ENCODE assay signal across 8 cellular contexts in the genomic region with DNA sequence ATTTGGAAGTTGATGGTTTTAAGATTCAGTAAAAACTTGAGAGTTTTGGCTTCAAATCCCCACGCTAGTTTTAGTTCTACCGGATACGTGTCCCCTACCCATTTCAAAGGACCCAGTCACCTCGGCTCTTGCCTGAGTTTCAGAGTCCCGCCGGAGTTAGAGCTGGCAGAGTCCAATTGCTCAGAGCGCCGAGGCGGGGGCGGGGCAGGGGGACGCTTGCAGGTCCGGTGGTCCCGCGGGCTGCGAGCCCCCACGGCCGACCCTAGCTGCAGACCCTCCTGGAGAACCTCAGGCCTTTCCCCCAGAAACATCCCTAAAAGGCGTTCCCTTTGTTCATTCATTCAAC. TPM values are rescaled to one million over a fixed set of nuclear protein-coding genes. Genes with fewer than 3 reads are reported as not detected.
DNase-seq lines count a peak whose midpoint lies in the region; ATAC-seq and TF ChIP-seq lines count a peak whose summit lies in the region.

No MANE protein-coding gene starts in this region.

- H3K4ac ChIP-seq in mesendoderm (ENCODE audit: low read depth, low read length): peak overlapping the region; percentile 37

- H3K9ac ChIP-seq in duodenal mucosa (ENCODE audit: low read depth in 1 of 2, low read length in 2 of 2) (peak overlapping the region; percentile 93 to 97), mesendoderm (ENCODE audit: low read length) (peak overlapping the region; percentile 79)

- POLR2A ChIA-PET in CD4-positive, alpha-beta T cell (lab: Charles Lee): interaction anchor here (1.6 to 3.6 kb wide), 2 partner anchors 99 to 180 kb away, joined by 3 to 36 read pairs; a partner anchor contains a TSS

- no peak for TF ChIP-seq CTCF in CD4-positive, alpha-beta T cell (IDR thresholded peaks at IDR 0.05)

- DNase-seq in CD4-positive, alpha-beta T cell: peak in 9 of 10 experiments; percentile 5 to 39 (median 7)
- peak; percentile 10 for DNase-seq in activated CD4-positive, alpha-beta T cell treated with anti-CD3 and anti-CD28 coated beads for 1 hour
- DNase-seq in mesendoderm: peak; percentile 85
- DNase-seq in stimulated activated CD8-positive, alpha-beta memory T cell treated with anti-CD3 and anti-CD28 coated beads, Interleukin-4, amount 100 ng/mL, for 48 hours: peak; percentile 69
- no peak for DNase-seq in DMS114 treated with DMSO at 0.1 percent for 48 hours (lab: John Stamatoyannopoulos, UW; ENCODE audit: unreplicated experiment)

- H3K4me3 ChIP-seq in duodenal mucosa (ENCODE audit: low read depth in 1 of 2, low read length in 2 of 2) (peak overlapping the region; percentile 96 to 97), mesendoderm (ENCODE audit: low read length) (peak overlapping the region; percentile 57)

- H3K4me1 Mint-ChIP-seq in CD4-positive, alpha-beta T cell (ENCODE audit: low read depth): peaks cover 44% of the 10 kb centered on the region

- H3K9me3 ChIP-seq in CD4-positive, alpha-beta T cell (ENCODE audit: control insufficient read depth, low read length): no peaks in the 10 kb centered on the region
- no peaks in the 10 kb centered on the region for H3K9me3 ChIP-seq in KOPT-K1 (ENCODE audit: insufficient read depth, low read length, poor library complexity, severe bottlenecking)
- H3K9me3 ChIP-seq in duodenal mucosa (ENCODE audit: control insufficient read depth in 1 of 2, low read length in 2 of 2): no peaks in the 10 kb centered on the region

- CTCF ChIA-PET in CD4-positive, alpha-beta T cell (lab: Charles Lee): interaction anchor here (1.0 to 1.2 kb wide), 2 partner anchors 10 to 99 kb away, joined by 3 to 6 read pairs; no protein-coding TSS in a partner anchor

- H3K36me3 Mint-ChIP-seq in CD4-positive, alpha-beta T cell (ENCODE audit: low read depth): peaks cover 26% of the 10 kb centered on the region

- WGBS in mesendoderm (ENCODE audit: extremely low coverage, insufficient coverage, low lambda C conversion rate): no CpG with 5 or more reads among the region's 18 CpGs

- no peaks in the 10 kb centered on the region for H3K79me2 ChIP-seq in mesendoderm (ENCODE audit: control insufficient read depth, insufficient read depth, low read length)

- H3K18ac ChIP-seq in mesendoderm (ENCODE audit: low read length): peak overlapping the region; percentile 89

- H3K4me1 ChIP-seq in duodenal mucosa (ENCODE audit: control insufficient read depth in 1 of 2, insufficient read depth in 2 of 2, low read length in 2 of 2) (peaks cover 16 to 17% of the 10 kb centered on the region in 2 donors), mesendoderm (ENCODE audit: control insufficient read depth, low read depth, low read length) (no peaks in the 10 kb centered on the region)

- peak overlapping the region; percentile 9 for H3K4me2 ChIP-seq in mesendoderm (ENCODE audit: low read length)

- H3K36me3 ChIP-seq in KOPT-K1 (ENCODE audit: insufficient read depth, low read length) (peaks cover 21% of the 10 kb centered on the region), duodenal mucosa (ENCODE audit: control insufficient read depth in 1 of 2, insufficient read depth in 2 of 2, low read length in 2 of 2) (no peaks in the 10 kb centered on the region), mesendoderm (ENCODE audit: control insufficient read depth, insufficient read depth, low read length) (no peaks in the 10 kb centered on the region)

- peak overlapping the region; percentile 83 for H3K27ac Mint-ChIP-seq in CD4-positive, alpha-beta T cell

- H3K9me3 Mint-ChIP-seq in CD4-positive, alpha-beta T cell: no peaks in the 10 kb centered on the region

- no peaks in the 10 kb centered on the region for H3K27me3 ChIP-seq in CD4-positive, alpha-beta T cell (ENCODE audit: control insufficient read depth, insufficient read depth, low read length)
- H3K27me3 ChIP-seq in duodenal mucosa (ENCODE audit: control insufficient read depth in 1 of 2, insufficient read depth in 2 of 2, low read length in 2 of 2): no peaks in the 10 kb centered on the region
- no peaks in the 10 kb centered on the region for H3K27me3 ChIP-seq in mesendoderm (ENCODE audit: insufficient read depth, low read length, poor library complexity)

- peak overlapping the region; percentile 31 for H3K27ac ChIP-seq in CD4-positive, alpha-beta T cell (ENCODE audit: low read depth, low read length)
- H3K27ac ChIP-seq in KOPT-K1 (ENCODE audit: low read depth, low read length, poor library complexity, severe bottlenecking): peak overlapping the region; percentile 89
- H3K27ac ChIP-seq in duodenal mucosa (ENCODE audit: low read depth, low read length): peak overlapping the region; percentile 89
- H3K27ac ChIP-seq in mesendoderm (ENCODE audit: low read depth, low read length): peak overlapping the region; percentile 69

- H2BK5ac ChIP-seq in mesendoderm (ENCODE audit: low read length): peak overlapping the region; percentile 46

- no peaks in the 10 kb centered on the region for H3K27me3 Mint-ChIP-seq in CD4-positive, alpha-beta T cell

- H2AK5ac ChIP-seq in mesendoderm (ENCODE audit: low read length): no peak overlapping the region

- intact Hi-C loops in CD4-positive, alpha-beta T cell (cut with DNase I, micrococcal nuclease): no loop called here

- no peak overlapping the region for H2BK15ac ChIP-seq in mesendoderm (replicated peaks; ENCODE audit: low read depth)

- H3K4me3 Mint-ChIP-seq in CD4-positive, alpha-beta T cell: peak overlapping the region; percentile 96

- H4K8ac ChIP-seq in mesendoderm (ENCODE audit: low read depth, low read length): peak overlapping the region; percentile 57

- H2BK120ac ChIP-seq in mesendoderm (ENCODE audit: low read depth, low read length): no peak overlapping the region

- H3K79me1 ChIP-seq in mesendoderm (ENCODE audit: low read length): peaks cover 1% of the 10 kb centered on the region

- no peak for ATAC-seq in CD4-positive, alpha-beta T cell (ENCODE audit: poor library complexity)
- peak; percentile 26 for ATAC-seq in GM21515 (IDR thresholded peaks at IDR 0.05; ENCODE audit: unreplicated experiment)

- no peak overlapping the region for H4K5ac ChIP-seq in mesendoderm (ENCODE audit: low read length)

- no peak overlapping the region for H3K23ac ChIP-seq in mesendoderm (ENCODE audit: low read length)

- H3K56ac ChIP-seq in mesendoderm (ENCODE audit: low read length): peak overlapping the region; percentile 92

RNA-seq across cellular contexts. Expression of a gene that starts 0.8 kb away (rescaled TPM):
- total RNA-seq in CD4-positive, alpha-beta T cell: 10 to 100 TPM in 1 of 2 experiments, 1 to 10 TPM in 1; 9.6 to 10.7 TPM
- polyA plus RNA-seq in mesendoderm (2013, experiment 1 of 2): 23.7 TPM
- polyA plus RNA-seq in mesendoderm (2013, experiment 2 of 2): 22.7 TPM

RNA-seq across cellular contexts. Expression of a gene that starts 56.3 kb away (rescaled TPM):
- 1 to 10 TPM; 2.0 to 2.9 TPM for total RNA-seq in CD4-positive, alpha-beta T cell
- polyA plus RNA-seq in mesendoderm (2013, experiment 1 of 2): 5.4 TPM
- 5.9 TPM for polyA plus RNA-seq in mesendoderm (2013, experiment 2 of 2)

Comparison
In these comparisons a context has a peak if more than half of its experiments do, and no peak if none do; other contexts are left out.
1. H3K27ac ChIP-seq: peak in every context shown above with its lines; median percentile 89 in KOPT-K1; 89 in duodenal mucosa; 69 in mesendoderm; 31 in CD4-positive, alpha-beta T cell.